24 cellular contexts compared by ENCODE assay signal in the genomic region with DNA sequence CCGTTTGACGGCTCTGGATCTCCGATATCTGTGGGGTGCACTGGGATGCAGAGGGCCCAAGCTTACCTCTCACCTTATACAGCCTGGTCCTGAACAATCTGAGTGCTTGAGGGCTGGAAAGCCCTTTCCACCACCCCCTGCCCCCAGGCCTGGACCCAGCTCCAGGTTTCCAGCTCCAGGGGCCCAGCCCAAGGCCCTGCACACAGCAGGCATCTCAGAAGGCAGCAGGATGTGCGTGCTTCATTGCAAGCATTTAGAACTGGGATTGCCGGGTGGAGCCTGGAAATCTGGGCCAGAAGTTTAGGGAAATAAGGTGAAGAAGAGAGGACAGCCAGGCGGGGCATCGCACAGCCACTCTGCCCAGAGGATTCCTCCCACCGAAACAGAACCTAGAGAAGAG. TPM values are rescaled to one million over a fixed set of nuclear protein-coding genes. Genes with fewer than 3 reads are reported as not detected.
DNase-seq lines count a peak whose midpoint lies in the region; ATAC-seq and TF ChIP-seq lines count a peak whose summit lies in the region.
"Had no signal": no experiment of that assay in that cellular context is flagged by ENCODE, and none has a peak within 500 bp of the region (broad histone marks: within the 10 kb centered on the region; RNA-seq: fewer than 3 reads in every experiment).

No MANE protein-coding gene starts in this region.

- POLR2A ChIA-PET in HEK293 (lab: Yijun Ruan, JAX), result no interaction called here

- H3K27ac ChIP-seq in HEK293 (ENCODE audit: extremely low read depth, low read depth, low read length), result no peak overlapping the region
- H3K27ac ChIP-seq: BLaER1 had no signal

- H3K4me1 ChIP-seq in HEK293 (ENCODE audit: control insufficient read depth, insufficient read depth, low read length), result no peaks in the 10 kb centered on the region

- H3K36me3 ChIP-seq in HEK293 (ENCODE audit: control insufficient read depth in 2 of 2, insufficient read depth in 1 of 2, low read length in 2 of 2), result no peaks in the 10 kb centered on the region
- H3K36me3 ChIP-seq: BE2C, BLaER1 had no signal

- H3K4me3 Mint-ChIP-seq in endothelial cell (ENCODE audit: unreplicated experiment), result peak overlapping the region; percentile 15
- H3K4me3 Mint-ChIP-seq: CD14-positive monocyte; CD4-positive, alpha-beta memory T cell; CD4-positive, CD25-positive, alpha-beta regulatory T cell; CD8-positive, alpha-beta memory T cell had no signal

- H3K9me3 ChIP-seq in HEK293 (ENCODE audit: control insufficient read depth, insufficient read depth, low read depth, low read length), result no peaks in the 10 kb centered on the region
- H3K9me3 ChIP-seq: BE2C, BLaER1 had no signal

- no peaks in the 10 kb centered on the region for H3K9me3 Mint-ChIP-seq in endothelial cell (ENCODE audit: unreplicated experiment)
- H3K9me3 Mint-ChIP-seq: CD8-positive, alpha-beta memory T cell had no signal

- H3K4me3 ChIP-seq in HEK293 (ENCODE audit: low read depth, low read length), result no peak overlapping the region
- H3K4me3 ChIP-seq: BLaER1, GM12878 had no signal

- DNase-seq in NCI-H69 (lab: John Stamatoyannopoulos, UW) (peak; percentile 36), endothelial cell (ENCODE audit: low spot score) (no peak)
- DNase-seq in activated CD4-positive, alpha-beta T cell treated with anti-CD3 and anti-CD28 coated beads, Interleukin-2, amount 50 U/mL, for 48 hours, result no peak
- DNase-seq: 8988T; ACHN; BE2C; C1 segment of cervical spinal cord; CD4-positive, alpha-beta memory T cell; CD4-positive, CD25-positive, alpha-beta regulatory T cell; CD8-positive, alpha-beta memory T cell; COR-L47; DMS 273 treated with DMSO at 0.1 percent for 48 hours; DMS153; DMS53; DND-41; EL; GDM1 had no signal

- CTCF ChIA-PET in HEK293 (lab: Yijun Ruan, JAX), result interaction anchor here (0.6 to 1.0 kb wide), 2 partner anchors 89 to 365 kb away, joined by 3 read pairs; no protein-coding TSS in a partner anchor

- H3K36me3 Mint-ChIP-seq in endothelial cell (ENCODE audit: low read depth, unreplicated experiment), result peaks cover 3% of the 10 kb centered on the region
- H3K36me3 Mint-ChIP-seq: CD14-positive monocyte; CD4-positive, alpha-beta memory T cell; CD4-positive, CD25-positive, alpha-beta regulatory T cell; CD8-positive, alpha-beta memory T cell had no signal

- TF ChIP-seq CTCF in HEK293 (tag by site-specific recombination; IDR thresholded peaks at IDR 0.05), result no peak
- no peak for TF ChIP-seq CTCF in endothelial cell (IDR thresholded peaks at IDR 0.05; ENCODE audit: unreplicated experiment)

- H3K27me3 Mint-ChIP-seq in endothelial cell (ENCODE audit: unreplicated experiment), result peaks cover 13% of the 10 kb centered on the region

- peaks cover 13% of the 10 kb centered on the region for H3K4me1 Mint-ChIP-seq in endothelial cell (ENCODE audit: unreplicated experiment)
- H3K4me1 Mint-ChIP-seq: CD14-positive monocyte; CD4-positive, CD25-positive, alpha-beta regulatory T cell; CD8-positive, alpha-beta memory T cell had no signal

- ATAC-seq in GM18511 (IDR thresholded peaks at IDR 0.05; ENCODE audit: unreplicated experiment) (no peak), GM19023 (IDR thresholded peaks at IDR 0.05; ENCODE audit: unreplicated experiment) (no peak)
- ATAC-seq: GM12878 had no signal

- no peak overlapping the region for H3K27ac Mint-ChIP-seq in endothelial cell (ENCODE audit: unreplicated experiment)
- H3K27ac Mint-ChIP-seq: CD14-positive monocyte; CD4-positive, alpha-beta memory T cell; CD4-positive, CD25-positive, alpha-beta regulatory T cell; CD8-positive, alpha-beta memory T cell had no signal

TF ChIP-seq in HEK293, 187 proteins besides CTCF, POLR2A, EP300 and RAD21:
- TF ChIP-seq ZIC2 (tag by site-specific recombination; IDR thresholded peaks at IDR 0.05), result peak; percentile 51
- TF ChIP-seq ZNF433 (tag by site-specific recombination; IDR thresholded peaks at IDR 0.05; ENCODE audit: low read depth), result no peak

RNA-seq across cellular contexts. Expression of gene CCDC33, which starts 25.6 kb away (rescaled TPM):
- total RNA-seq in endothelial cell (ENCODE audit: unreplicated experiment), result 0.51 TPM
- total RNA-seq: A673; CD4-positive, alpha-beta memory T cell; CD4-positive, CD25-positive, alpha-beta regulatory T cell; CD8-positive, alpha-beta memory T cell had no signal

RNA-seq across cellular contexts. Expression of gene STRA6, which starts 59.1 kb away (rescaled TPM):
- 9.2 TPM for total RNA-seq in endothelial cell (ENCODE audit: unreplicated experiment)
- total RNA-seq: CD4-positive, alpha-beta memory T cell; CD4-positive, CD25-positive, alpha-beta regulatory T cell; CD8-positive, alpha-beta memory T cell had no signal
